Comparison of ENCODE assay signal across 9 cellular contexts in genomic region chr1:26831546-26832248, GRCh38.
DNase-seq lines count a peak whose midpoint lies in the region; ATAC-seq and TF ChIP-seq lines count a peak whose summit lies in the region.
"Had no signal": no experiment of that assay in that cellular context is flagged by ENCODE, and none has a peak within 500 bp of the region (broad histone marks: within the 10 kb centered on the region; RNA-seq: fewer than 3 reads in every experiment).

No MANE protein-coding gene starts in this region.

- peak overlapping the region; percentile 93 for H3K27ac ChIP-seq in neutrophil
- H3K27ac ChIP-seq: testis had no signal

- peaks cover 37% of the 10 kb centered on the region for H3K36me3 Mint-ChIP-seq in central memory CD8-positive, alpha-beta T cell (ENCODE audit: insufficient read depth)

- no peaks in the 10 kb centered on the region for H3K27me3 Mint-ChIP-seq in central memory CD8-positive, alpha-beta T cell

- no peak overlapping the region for H3K4me3 Mint-ChIP-seq in central memory CD8-positive, alpha-beta T cell

- DNase-seq in DMS153 (lab: John Stamatoyannopoulos, UW) (peak; percentile 42), DMS153 treated with DMSO at 0.1 percent for 48 hours (lab: John Stamatoyannopoulos, UW; ENCODE audit: unreplicated experiment) (no peak), NCI-H82 treated with DMSO at 0.1 percent for 48 hours (lab: John Stamatoyannopoulos, UW; ENCODE audit: unreplicated experiment) (peak; percentile 35)
- no peak for DNase-seq in central memory CD8-positive, alpha-beta T cell (ENCODE audit: low spot score in 2 of 2)
- DNase-seq: testis had no signal

- no peak for ATAC-seq in central memory CD8-positive, alpha-beta T cell (replicated peaks; ENCODE audit: extremely low read depth, poor library complexity, severe bottlenecking)
- ATAC-seq in GM18873 (IDR thresholded peaks at IDR 0.05; ENCODE audit: low FRiP score, unreplicated experiment) (no peak), GM19397 (IDR thresholded peaks at IDR 0.05; ENCODE audit: unreplicated experiment) (no peak), GM19351 (IDR thresholded peaks at IDR 0.05; ENCODE audit: unreplicated experiment) (no peak)

- H3K27me3 ChIP-seq in neutrophil: no peaks in the 10 kb centered on the region
- H3K27me3 ChIP-seq: testis had no signal

- peaks cover 80 to 85% of the 10 kb centered on the region in 2 experiments for H3K4me1 ChIP-seq in neutrophil (ENCODE audit: control insufficient read depth in 1 of 2, insufficient read depth in 1 of 2, low read depth in 1 of 2, low read length in 1 of 2)

- H3K9me3 Mint-ChIP-seq in central memory CD8-positive, alpha-beta T cell: no peaks in the 10 kb centered on the region

- peaks cover 62% of the 10 kb centered on the region for H3K36me3 ChIP-seq in neutrophil

- H3K27ac Mint-ChIP-seq in central memory CD8-positive, alpha-beta T cell (ENCODE audit: low read depth): peak overlapping the region; percentile 100

- H3K4me1 Mint-ChIP-seq in central memory CD8-positive, alpha-beta T cell: peaks cover 76% of the 10 kb centered on the region

- TF ChIP-seq CTCF in neutrophil (IDR thresholded peaks at IDR 0.05): peak; percentile 49

- H3K9me3 ChIP-seq in neutrophil: no peaks in the 10 kb centered on the region
- H3K9me3 ChIP-seq: testis had no signal

- H3K4me3 ChIP-seq in neutrophil (ENCODE audit: low read depth in 1 of 2, low read length in 1 of 2): peak overlapping the region; percentile 76 to 100
- H3K4me3 ChIP-seq: testis had no signal

Comparison
In these comparisons a context has a peak if more than half of its experiments do, and no peak if none do; other contexts are left out.
1. DNase-seq: peak in DMS153 (single experiment) and NCI-H82 treated with DMSO at 0.1 percent for 48 hours (single experiment); none in DMS153 treated with DMSO at 0.1 percent for 48 hours (single experiment) and central memory CD8-positive, alpha-beta T cell (0 of 2).